8 cellular contexts compared by ENCODE assay signal in genomic region chr2:7037340-7038333, GRCh38.
DNase-seq lines count a peak whose midpoint lies in the region; ATAC-seq and TF ChIP-seq lines count a peak whose summit lies in the region.

No MANE protein-coding gene starts in this region.

- peaks cover 4% of the 10 kb centered on the region for H3K4me1 Mint-ChIP-seq in T-helper 17 cell
- H3K4me1 Mint-ChIP-seq in immature natural killer cell, result no peaks in the 10 kb centered on the region

- WGBS in lower leg skin, 2 donors, result 65 to 70% methylated on average over 18 of the region's 18 CpGs

- H3K9me3 ChIP-seq in MM.1S (replicated peaks; ENCODE audit: insufficient read depth, low read length) (no peaks in the 10 kb centered on the region), T-helper 17 cell (ENCODE audit: control insufficient read depth, low read length, poor library complexity, severe bottlenecking) (no peaks in the 10 kb centered on the region)

- intact Hi-C loops in lower leg skin (cut with DNase I; ENCODE audit: low total_unique reads), result no loop called here

- TF ChIP-seq CTCF in GM12874 (IDR thresholded peaks at IDR 0.05; ENCODE audit: insufficient read depth, low read depth, low read length), result peak; percentile 86
- TF ChIP-seq CTCF in MM.1S (IDR thresholded peaks at IDR 0.05; ENCODE audit: low read length), result peak; percentile 69
- TF ChIP-seq CTCF in brain microvascular endothelial cell (IDR thresholded peaks at IDR 0.05; ENCODE audit: low read depth, low read length, missing control alignments), result peak; percentile 89
- no peak for TF ChIP-seq CTCF in lower leg skin (IDR thresholded peaks at IDR 0.05)

- peaks cover 12% of the 10 kb centered on the region for H3K36me3 Mint-ChIP-seq in T-helper 17 cell (ENCODE audit: low read depth)
- H3K36me3 Mint-ChIP-seq in immature natural killer cell, result peaks cover 36 to 48% (median 48%) of the 10 kb centered on the region in 3 donors

- H3K27me3 Mint-ChIP-seq in T-helper 17 cell (no peaks in the 10 kb centered on the region), immature natural killer cell (ENCODE audit: low read depth in 3 of 3) (peaks cover 0 to 2% (median 0%) of the 10 kb centered on the region in 3 donors)

- H3K4me2 ChIP-seq in MM.1S (ENCODE audit: low read depth, low read length), result no peak overlapping the region

- DNase-seq in H7 (peak; percentile 80), MM.1S (peak; percentile 21), T-helper 17 cell (peak in 1 of 3 donors; percentile 38), brain microvascular endothelial cell (peak; percentile 75), immature natural killer cell (peak; percentile 23 to 42 (median 28)), lower leg skin (ENCODE audit: low spot score in 2 of 2) (no peak)
- peak; percentile 48 for DNase-seq in stimulated activated CD4-positive, alpha-beta T cell treated with anti-CD3 and anti-CD28 coated beads, Interleukin-1b, Interleukin-23, amount 100 ng/mL, for 48 hours

- H3K4me3 ChIP-seq in H7 (ENCODE audit: insufficient read depth, low read depth, low read length) (no peak overlapping the region), MM.1S (ENCODE audit: low read length) (no peak overlapping the region), brain microvascular endothelial cell (ENCODE audit: low read depth, low read length) (no peak overlapping the region), lower leg skin (ENCODE audit: low read depth, poor library complexity, severe bottlenecking) (no peak overlapping the region)

- H3K27ac Mint-ChIP-seq in T-helper 17 cell (peak overlapping the region; percentile 12), immature natural killer cell (no peak overlapping the region)

- no peak overlapping the region for H3K27ac ChIP-seq in MM.1S (ENCODE audit: low read length)
- no peak overlapping the region for H3K27ac ChIP-seq in brain microvascular endothelial cell

- no peaks in the 10 kb centered on the region for H3F3A ChIP-seq in MM.1S (ENCODE audit: insufficient read depth, low read length)

- in situ Hi-C loops in brain microvascular endothelial cell (cut with HindIII; ENCODE audit: low pct_ligation_motif_present, low sequenced_read_pairs), result no loop called here

- no peaks in the 10 kb centered on the region for H3K9me2 ChIP-seq in MM.1S (replicated peaks; ENCODE audit: insufficient read depth, low read length)

- H3K27me3 ChIP-seq in H7 (ENCODE audit: control insufficient read depth, insufficient read depth, low read length), result no peaks in the 10 kb centered on the region
- no peaks in the 10 kb centered on the region for H3K27me3 ChIP-seq in MM.1S (replicated peaks; ENCODE audit: insufficient read depth, low read length)
- H3K27me3 ChIP-seq in brain microvascular endothelial cell (replicated peaks), result no peaks in the 10 kb centered on the region

- no peak overlapping the region for H3K4me3 Mint-ChIP-seq in T-helper 17 cell
- H3K4me3 Mint-ChIP-seq in immature natural killer cell, result no peak overlapping the region

- H3K4me1 ChIP-seq in MM.1S (ENCODE audit: low read length), result no peaks in the 10 kb centered on the region

- ATAC-seq in T-helper 17 cell, result peak; percentile 77

- H3K9me3 Mint-ChIP-seq in immature natural killer cell, result no peaks in the 10 kb centered on the region

- 0 out of 2 replicates have a peak, but pooled peaks cover 1% of the 10 kb centered on the region for H3K36me3 ChIP-seq in H7 (replicated peaks; ENCODE audit: control insufficient read depth, insufficient read depth, low read length)
- no peaks in the 10 kb centered on the region for H3K36me3 ChIP-seq in MM.1S (replicated peaks; ENCODE audit: insufficient read depth, low read length)
- H3K36me3 ChIP-seq in brain microvascular endothelial cell (replicated peaks), result no peaks in the 10 kb centered on the region

- no peaks in the 10 kb centered on the region for H3K79me2 ChIP-seq in MM.1S (ENCODE audit: low read length)

- no peak overlapping the region for H2AFZ ChIP-seq in MM.1S (ENCODE audit: low read length)

- H4K20me1 ChIP-seq in MM.1S (ENCODE audit: insufficient read depth, low read length), result no peaks in the 10 kb centered on the region

- no peak overlapping the region for H3K9ac ChIP-seq in MM.1S (ENCODE audit: low read length)

- no peak for TF ChIP-seq POLR2A in lower leg skin (IDR thresholded peaks at IDR 0.05)

Comparison
In these comparisons a context has a peak if more than half of its experiments do, and no peak if none do; other contexts are left out.
1. CTCF ChIP-seq: peak in GM12874 (single experiment), MM.1S (single experiment) and brain microvascular endothelial cell (single experiment); none in lower leg skin (0 of 3).
2. DNase-seq: peak in H7 (single experiment), MM.1S (single experiment), brain microvascular endothelial cell (single experiment), immature natural killer cell (3 of 3) and stimulated activated CD4-positive, alpha-beta T cell treated with anti-CD3 and anti-CD28 coated beads, Interleukin-1b, Interleukin-23, amount 100 ng/mL, for 48 hours (single experiment); none in lower leg skin (0 of 2).